ENCODE assay signal across 18 cellular contexts in genomic region chr11:64926689-64927088, GRCh38. TPM values are rescaled to one million over a fixed set of nuclear protein-coding genes. Genes with fewer than 3 reads are reported as not detected.
DNase-seq lines count a peak whose midpoint lies in the region; ATAC-seq and TF ChIP-seq lines count a peak whose summit lies in the region.
"Had no signal": no experiment of that assay in that cellular context is flagged by ENCODE, and none has a peak within 500 bp of the region (broad histone marks: within the 10 kb centered on the region; RNA-seq: fewer than 3 reads in every experiment).

No MANE protein-coding gene starts in this region.

- peak overlapping the region; percentile 57 for H3K4me3 Mint-ChIP-seq in T-helper 1 cell treated with Interleukin-12 subunit alpha and Interleukin-12 subunit beta and Interleukin-4 antibody, amounts not matched to agents 30 μg/mL and 1 μg/mL, for 36 hours
- H3K4me3 Mint-ChIP-seq in memory B cell (peak overlapping the region; percentile 41), type B pancreatic cell (peak overlapping the region; percentile 73)
- H3K4me3 Mint-ChIP-seq: GM23338 had no signal

- H3K9me3 Mint-ChIP-seq in T-helper 1 cell treated with Interleukin-12 subunit alpha and Interleukin-12 subunit beta and Interleukin-4 antibody, amounts not matched to agents 30 μg/mL and 1 μg/mL, for 36 hours, result no peaks in the 10 kb centered on the region
- H3K9me3 Mint-ChIP-seq in memory B cell (no peaks in the 10 kb centered on the region), type B pancreatic cell (no peaks in the 10 kb centered on the region)
- H3K9me3 Mint-ChIP-seq: GM23338 had no signal

- H3K27ac Mint-ChIP-seq in T-helper 1 cell treated with Interleukin-12 subunit alpha and Interleukin-12 subunit beta and Interleukin-4 antibody, amounts not matched to agents 30 μg/mL and 1 μg/mL, for 36 hours, result no peak overlapping the region
- no peak overlapping the region for H3K27ac Mint-ChIP-seq in memory B cell
- no peak overlapping the region for H3K27ac Mint-ChIP-seq in type B pancreatic cell
- H3K27ac Mint-ChIP-seq: GM23338 had no signal

- H3K4me1 Mint-ChIP-seq in T-helper 1 cell treated with Interleukin-12 subunit alpha and Interleukin-12 subunit beta and Interleukin-4 antibody, amounts not matched to agents 30 μg/mL and 1 μg/mL, for 36 hours (ENCODE audit: low read depth), result peaks cover 17% of the 10 kb centered on the region
- peaks cover 9% of the 10 kb centered on the region for H3K4me1 Mint-ChIP-seq in memory B cell
- H3K4me1 Mint-ChIP-seq in type B pancreatic cell (ENCODE audit: unreplicated experiment), result no peaks in the 10 kb centered on the region

- DNase-seq in T-helper 1 cell, result no peak
- DNase-seq in memory B cell (ENCODE audit: low spot score in 2 of 2), result no peak
- no peak for DNase-seq in type B pancreatic cell (ENCODE audit: extremely low spot score, unreplicated experiment)
- no peak for DNase-seq in central memory CD4-positive, alpha-beta T cell
- DNase-seq in NOMO-1 treated with DMSO at 0.1 percent for 48 hours (lab: John Stamatoyannopoulos, UW; ENCODE audit: unreplicated experiment), result no peak
- DNase-seq: activated CD4-positive, CD25-positive, alpha-beta regulatory T cell treated with anti-CD3 and anti-CD28 coated beads, Interleukin-2, amount 50 U/mL, for 72 hours; activated effector memory CD4-positive, alpha-beta T cell treated with Interleukin-2 at 50 U/mL for 16 hours; effector CD4-positive, alpha-beta T cell; esophagus squamous epithelium; NCI-H748 treated with DMSO at 0.1 percent for 48 hours; PC-3; stimulated activated CD4-positive, alpha-beta T cell treated with anti-CD3 and anti-CD28 coated beads, Interleukin-4, amount 100 ng/mL, for 4 hours; T-helper 9 cell; testis had no signal

- H3K36me3 Mint-ChIP-seq in T-helper 1 cell treated with Interleukin-12 subunit alpha and Interleukin-12 subunit beta and Interleukin-4 antibody, amounts not matched to agents 30 μg/mL and 1 μg/mL, for 36 hours (ENCODE audit: low read depth), result peaks cover 18% of the 10 kb centered on the region
- H3K36me3 Mint-ChIP-seq in memory B cell (peaks cover 4% of the 10 kb centered on the region), type B pancreatic cell (peaks cover 7% of the 10 kb centered on the region)

- TF ChIP-seq CTCF in type B pancreatic cell (conservative IDR thresholded peaks at IDR 0.05), result no peak

- H3K27me3 Mint-ChIP-seq in T-helper 1 cell treated with Interleukin-12 subunit alpha and Interleukin-12 subunit beta and Interleukin-4 antibody, amounts not matched to agents 30 μg/mL and 1 μg/mL, for 36 hours (ENCODE audit: low read depth), result no peaks in the 10 kb centered on the region
- H3K27me3 Mint-ChIP-seq in memory B cell (no peaks in the 10 kb centered on the region), type B pancreatic cell (no peaks in the 10 kb centered on the region)

- no peak for ATAC-seq in memory B cell (ENCODE audit: low read depth)
- ATAC-seq: GM23338, PC-3, psoas muscle had no signal

RNA-seq across cellular contexts. Expression of gene PPP2R5B, which starts 2.2 kb away (rescaled TPM):
- total RNA-seq in type B pancreatic cell (ENCODE audit: low replicate concordance), result 14.8 and 19.4 TPM in 2 replicates

RNA-seq across cellular contexts. Expression of gene GPHA2, which starts 9.0 kb away (rescaled TPM):
- 0.85 TPM in 1 of 2 replicates, not detected in the other for total RNA-seq in type B pancreatic cell (ENCODE audit: low replicate concordance)
- total RNA-seq: esophagus squamous epithelium, liver, PC-3, psoas muscle had no signal

RNA-seq across cellular contexts. Expression of gene ATG2A, which starts 9.7 kb away (rescaled TPM):
- 26.8 and 30.8 TPM in 2 replicates for total RNA-seq in type B pancreatic cell (ENCODE audit: low replicate concordance)

RNA-seq across cellular contexts. Expression of gene MAJIN, which starts 45.2 kb away (rescaled TPM):
- total RNA-seq in type B pancreatic cell (ENCODE audit: low replicate concordance), result not detected in 2 replicates
- total RNA-seq: esophagus squamous epithelium, GM23338, liver, PC-3, psoas muscle had no signal

RNA-seq across cellular contexts. Expression of gene EHD1, which starts 48.3 kb away (rescaled TPM):
- 86.6 and 121 TPM in 2 replicates for total RNA-seq in type B pancreatic cell (ENCODE audit: low replicate concordance)
